ENCODE assay signal across 7 cellular contexts in genomic region chr17:8170186-8170585, GRCh38. TPM values are rescaled to one million over a fixed set of nuclear protein-coding genes. Genes with fewer than 3 reads are reported as not detected.
DNase-seq lines count a peak whose midpoint lies in the region; ATAC-seq, FAIRE-seq and TF ChIP-seq lines count a peak whose summit lies in the region.
"Not testable (repeated sequence)": the region's sequence is repeated elsewhere in the genome, so short reads cannot be mapped to it uniquely, and the experiment has no call there.

No MANE protein-coding gene starts in this region.

- not testable (repeated sequence) for ATAC-seq in K562; Right ventricle myocardium superior (ENCODE audit: poor library complexity)

- DNase-seq in NCI-H1694 (lab: John Stamatoyannopoulos, UW), result peak; percentile 69
- peak; percentile 30 for DNase-seq in NCI-H2227 (lab: John Stamatoyannopoulos, UW; ENCODE audit: unreplicated experiment)
- DNase-seq in NCI-H82 treated with DMSO at 0.1 percent for 48 hours (lab: John Stamatoyannopoulos, UW; ENCODE audit: unreplicated experiment), result peak; percentile 77
- DNase-seq in K562 (ENCODE audit: extremely low read depth in 1 of 4, low spot score in 3 of 4), result not testable (repeated sequence)
- peak; percentile 20 for DNase-seq in Right ventricle myocardium superior

- in situ Hi-C loops in K562 (cut with MboI), result not testable (repeated sequence)

- H3K4me1 ChIP-seq in BLaER1 (peaks cover 49% of the 10 kb centered on the region), K562 (replicated peaks in 1 of 2; ENCODE audit: control insufficient read depth in 2 of 2, insufficient read depth in 2 of 2, low read length in 2 of 2) (peaks cover 10 to 31% of the 10 kb centered on the region in 2 experiments; a peak in 4 of 5 replicates)
- not testable (repeated sequence) for H3K4me1 ChIP-seq in ES-I3 (ENCODE audit: insufficient read depth, low read length)

- not testable (repeated sequence) for H2AFZ ChIP-seq in K562 (ENCODE audit: low read depth, low read length)

- 82% methylated on average over 7 of the region's 19 CpGs for WGBS in K562 (ENCODE audit: insufficient coverage, low coverage, missing lambda C conversion rate)

- intact Hi-C loops in K562 (cut with micrococcal nuclease), result loop anchor here (5.0 kb wide), 2 partner anchors 33 to 48 kb away; partner anchors contain the start of gene HES7
- intact Hi-C loops in Right ventricle myocardium superior (cut with DNase I), result not testable (repeated sequence)

- not testable (repeated sequence) for H4K20me1 ChIP-seq in BLaER1; K562 (replicated peaks; ENCODE audit: control insufficient read depth, insufficient read depth, low read length)

- not testable (repeated sequence) for H3K27ac ChIP-seq in BLaER1; K562 (ENCODE audit: extremely low read depth, low read depth, low read length)

- not testable (repeated sequence) for H3K9ac ChIP-seq in BLaER1; K562 (ENCODE audit: insufficient read depth in 1 of 2, low read depth in 2 of 2, low read length in 2 of 2)
- H3K9ac ChIP-seq in ES-I3 (ENCODE audit: low read depth, low read length), result peak overlapping the region; percentile 19; the same call in 1 of the 2 replicates

- not testable (repeated sequence) for TF ChIP-seq POLR2A in K562 (conservative IDR thresholded peaks at IDR 0.05)

- H3K79me2 ChIP-seq in K562 (ENCODE audit: control insufficient read depth, insufficient read depth, low read length), result not testable (repeated sequence)

- H3K9me3 ChIP-seq in BLaER1; ES-I3 (ENCODE audit: control insufficient read depth, insufficient read depth, low read length); K562 (replicated peaks; ENCODE audit: control insufficient read depth, insufficient read depth, low read depth, low read length): not testable (repeated sequence)

- not testable (repeated sequence) for H3K27me3 ChIP-seq in BLaER1; K562 (ENCODE audit: control insufficient read depth in 2 of 2, insufficient read depth in 2 of 2, low read length in 2 of 2)

- TF ChIP-seq RAD21 in K562 (CRISPR knock-in tag; conservative IDR thresholded peaks at IDR 0.05 in 1 of 2, IDR thresholded peaks at IDR 0.05 in 1 of 2), result not testable (repeated sequence)

- H3K36me3 ChIP-seq in BLaER1; ES-I3 (ENCODE audit: insufficient read depth, low read length); K562 (ENCODE audit: control insufficient read depth, insufficient read depth, low read length): not testable (repeated sequence)

- not testable (repeated sequence) for TF ChIP-seq CTCF in K562 (IDR thresholded peaks at IDR 0.05 in 2 of 3, conservative IDR thresholded peaks at IDR 0.05 in 1 of 3; ENCODE audit: insufficient read depth in 2 of 3, low read depth in 1 of 3, low read length in 3 of 3)

- BruUV-seq in K562 (replicated peaks; lab: Mats Ljungman, UMichigan), result not testable (repeated sequence)

- not testable (repeated sequence) for FAIRE-seq in K562 (lab: Jason Lieb, UNC)

- POLR2A ChIA-PET in K562 (lab: Yijun Ruan, JAX), result interaction anchor here (4.7 kb wide), 1 partner anchor 12 kb away, joined by 105 read pairs; no protein-coding TSS in a partner anchor

- H3K9me1 ChIP-seq in K562 (ENCODE audit: control insufficient read depth, insufficient read depth, low read length), result not testable (repeated sequence)

- not testable (repeated sequence) for H3K4me3 ChIP-seq in BLaER1, K562

- H3K4me2 ChIP-seq in BLaER1, result peak overlapping the region; percentile 14; the same call in 1 of the 2 replicates
- H3K4me2 ChIP-seq in K562 (ENCODE audit: insufficient read depth, low read length), result not testable (repeated sequence)

- TF ChIP-seq EP300 in K562 (IDR thresholded peaks at IDR 0.05; ENCODE audit: low read length), result not testable (repeated sequence)

- CTCF ChIA-PET in K562 (lab: Yijun Ruan, JAX; ENCODE audit: low intra/inter-chr PET ratio), result not testable (repeated sequence)

RNA-seq across cellular contexts. Expression of gene TMEM107, which starts 6.0 kb away (rescaled TPM):
- total RNA-seq in K562 (2011; cell fraction: chromatin; rRNA removed; ENCODE audit: low replicate concordance), result 42.3 and 63.3 TPM in 2 replicates
- 76.2 and 101 TPM in 2 replicates for total RNA-seq in K562 (2011; cell fraction: nucleolus; rRNA removed)
- total RNA-seq in K562 (2011; cell fraction: nucleoplasm; rRNA removed), result 131 and 204 TPM in 2 replicates
- total RNA-seq in K562 (2014; rRNA removed), result 11.4 and 15.5 TPM in 2 replicates
- total RNA-seq in K562 (2014; rRNA removed; fragmentation: Illumina TruSeq; extraction: Trizol), result 24.0 and 28.1 TPM in 2 replicates
- total RNA-seq in K562 (2015; rRNA removed; fragmentation: Illumina TruSeq; extraction: Trizol), result 16.8 and 16.9 TPM in 2 replicates
- total RNA-seq in K562 (2021), result 16.3 and 16.8 TPM in 2 replicates
- polyA plus RNA-seq in K562 (2011; rRNA removed), result 23.1 and 26.2 TPM in 2 replicates
- 30.2 and 33.9 TPM in 2 replicates for polyA plus RNA-seq in K562 (2011; cell fraction: cytosol; rRNA removed)
- 38.7 and 40.6 TPM in 2 replicates for polyA plus RNA-seq in K562 (2011; cell fraction: nucleus; rRNA removed)
- 18.6 and 19.9 TPM in 2 replicates for polyA plus RNA-seq in K562 (2012)
- 7.1 and 9.7 TPM in 2 replicates for polyA plus RNA-seq in K562 (2014; fragmentation: Illumina TruSeq; extraction: Trizol)
- 10 to 100 TPM; 17.4 to 19.5 TPM for polyA plus RNA-seq in K562 (2014; fragmentation: Nextera tagmentation; extraction: Ambion mirVana)
- 12.5 and 16.7 TPM in 2 replicates for polyA plus RNA-seq in K562 (2014; rRNA removed)
- 56.1 and 92.4 TPM in 2 replicates for polyA minus RNA-seq in K562 (2011; rRNA and poly(A)+ RNA removed)
- polyA minus RNA-seq in K562 (2011; cell fraction: cytosol; rRNA and poly(A)+ RNA removed), result 26.4 and 31.2 TPM in 2 replicates
- polyA minus RNA-seq in K562 (2011; cell fraction: nucleus; rRNA and poly(A)+ RNA removed), result 63.1 and 97.3 TPM in 2 replicates
- total RNA-seq in Right ventricle myocardium superior, result 7.1 TPM

RNA-seq across cellular contexts. Expression of gene VAMP2, which starts 7.4 kb away (rescaled TPM):
- 54.5 and 58.1 TPM in 2 replicates for total RNA-seq in K562 (2011; cell fraction: chromatin; rRNA removed; ENCODE audit: low replicate concordance)
- total RNA-seq in K562 (2011; cell fraction: nucleolus; rRNA removed), result 32.9 and 33.8 TPM in 2 replicates
- total RNA-seq in K562 (2011; cell fraction: nucleoplasm; rRNA removed), result 75.0 and 137 TPM in 2 replicates
- total RNA-seq in K562 (2014; rRNA removed), result 5.9 and 6.0 TPM in 2 replicates
- total RNA-seq in K562 (2014; rRNA removed; fragmentation: Illumina TruSeq; extraction: Trizol), result 4.8 and 5.5 TPM in 2 replicates
- total RNA-seq in K562 (2015; rRNA removed; fragmentation: Illumina TruSeq; extraction: Trizol), result 4.4 and 4.9 TPM in 2 replicates
- total RNA-seq in K562 (2021), result 17.5 and 23.4 TPM in 2 replicates
- 13.4 and 22.8 TPM in 2 replicates for polyA plus RNA-seq in K562 (2011; rRNA removed)
- 13.3 and 24.8 TPM in 2 replicates for polyA plus RNA-seq in K562 (2011; cell fraction: cytosol; rRNA removed)
- 83.4 and 84.6 TPM in 2 replicates for polyA plus RNA-seq in K562 (2011; cell fraction: nucleus; rRNA removed)
- polyA plus RNA-seq in K562 (2012), result 24.0 and 57.3 TPM in 2 replicates
- 28.1 and 31.8 TPM in 2 replicates for polyA plus RNA-seq in K562 (2014; fragmentation: Illumina TruSeq; extraction: Trizol)
- polyA plus RNA-seq in K562 (2014; fragmentation: Nextera tagmentation; extraction: Ambion mirVana), result 1 to 10 TPM; 2.3 to 3.2 TPM
- 22.9 and 23.3 TPM in 2 replicates for polyA plus RNA-seq in K562 (2014; rRNA removed)
- 4.4 and 4.6 TPM in 2 replicates for polyA minus RNA-seq in K562 (2011; rRNA and poly(A)+ RNA removed)
- 4.1 and 5.7 TPM in 2 replicates for polyA minus RNA-seq in K562 (2011; cell fraction: cytosol; rRNA and poly(A)+ RNA removed)
- 10.6 and 12.4 TPM in 2 replicates for polyA minus RNA-seq in K562 (2011; cell fraction: nucleus; rRNA and poly(A)+ RNA removed)
- total RNA-seq in Right ventricle myocardium superior, result 54.8 TPM

RNA-seq across cellular contexts. Expression of gene PER1, which starts 18.0 kb away (rescaled TPM):
- 48.2 and 140 TPM in 2 replicates for total RNA-seq in K562 (2011; cell fraction: chromatin; rRNA removed; ENCODE audit: low replicate concordance)
- 69.2 and 70.9 TPM in 2 replicates for total RNA-seq in K562 (2011; cell fraction: nucleolus; rRNA removed)
- total RNA-seq in K562 (2011; cell fraction: nucleoplasm; rRNA removed), result 56.7 and 63.2 TPM in 2 replicates
- total RNA-seq in K562 (2014; rRNA removed), result 4.5 and 10.5 TPM in 2 replicates
- total RNA-seq in K562 (2014; rRNA removed; fragmentation: Illumina TruSeq; extraction: Trizol), result 1.3 and 2.1 TPM in 2 replicates
- 1.6 and 2.0 TPM in 2 replicates for total RNA-seq in K562 (2015; rRNA removed; fragmentation: Illumina TruSeq; extraction: Trizol)
- 24.4 and 26.0 TPM in 2 replicates for total RNA-seq in K562 (2021)
- 3.4 and 11.1 TPM in 2 replicates for polyA plus RNA-seq in K562 (2011; rRNA removed)
- polyA plus RNA-seq in K562 (2011; cell fraction: cytosol; rRNA removed), result 2.9 and 4.2 TPM in 2 replicates
- 21.8 and 47.2 TPM in 2 replicates for polyA plus RNA-seq in K562 (2011; cell fraction: nucleus; rRNA removed)
- polyA plus RNA-seq in K562 (2012), result 8.0 and 12.4 TPM in 2 replicates
- 6.7 and 11.2 TPM in 2 replicates for polyA plus RNA-seq in K562 (2014; fragmentation: Illumina TruSeq; extraction: Trizol)
- under 1 TPM; 0.13 to 0.25 TPM for polyA plus RNA-seq in K562 (2014; fragmentation: Nextera tagmentation; extraction: Ambion mirVana)
- polyA plus RNA-seq in K562 (2014; rRNA removed), result 11.0 TPM in 2 replicates
- 3.6 and 5.6 TPM in 2 replicates for polyA minus RNA-seq in K562 (2011; rRNA and poly(A)+ RNA removed)
- 14.1 and 21.2 TPM in 2 replicates for polyA minus RNA-seq in K562 (2011; cell fraction: cytosol; rRNA and poly(A)+ RNA removed)
- 17.4 and 17.8 TPM in 2 replicates for polyA minus RNA-seq in K562 (2011; cell fraction: nucleus; rRNA and poly(A)+ RNA removed)
- total RNA-seq in Right ventricle myocardium superior, result 124 TPM

RNA-seq across cellular contexts. Expression of gene BORCS6, which starts 19.8 kb away (rescaled TPM):
- total RNA-seq in K562 (2011; cell fraction: chromatin; rRNA removed; ENCODE audit: low replicate concordance), result 0.51 and 1.8 TPM in 2 replicates
- 3.7 and 4.1 TPM in 2 replicates for total RNA-seq in K562 (2011; cell fraction: nucleolus; rRNA removed)
- total RNA-seq in K562 (2011; cell fraction: nucleoplasm; rRNA removed), result 1.8 TPM in 2 replicates
- total RNA-seq in K562 (2014; rRNA removed) (7.4 and 8.6 TPM in 2 replicates), K562 (2014; rRNA removed; fragmentation: Illumina TruSeq; extraction: Trizol) (0.61 and 1.1 TPM in 2 replicates), K562 (2015; rRNA removed; fragmentation: Illumina TruSeq; extraction: Trizol) (2.6 and 2.7 TPM in 2 replicates), K562 (2021) (5.4 and 6.5 TPM in 2 replicates), Right ventricle myocardium superior (8.5 TPM)
- polyA plus RNA-seq in K562 (2011; rRNA removed) (2.3 and 2.9 TPM in 2 replicates), K562 (2014; fragmentation: Illumina TruSeq; extraction: Trizol) (1.7 and 2.5 TPM in 2 replicates), K562 (2014; fragmentation: Nextera tagmentation; extraction: Ambion mirVana) (under 1 TPM; 0.01 to 0.08 TPM), K562 (2014; rRNA removed) (3.5 and 4.1 TPM in 2 replicates)
- 3.9 and 6.5 TPM in 2 replicates for polyA plus RNA-seq in K562 (2011; cell fraction: cytosol; rRNA removed)
- 2.4 and 2.6 TPM in 2 replicates for polyA plus RNA-seq in K562 (2011; cell fraction: nucleus; rRNA removed)
- polyA plus RNA-seq in K562 (2012), result 3.6 and 5.0 TPM in 2 replicates
- 1.8 and 1.9 TPM in 2 replicates for polyA minus RNA-seq in K562 (2011; rRNA and poly(A)+ RNA removed)
- 2.9 and 4.3 TPM in 2 replicates for polyA minus RNA-seq in K562 (2011; cell fraction: cytosol; rRNA and poly(A)+ RNA removed)
- polyA minus RNA-seq in K562 (2011; cell fraction: nucleus; rRNA and poly(A)+ RNA removed), result 1.5 and 3.1 TPM in 2 replicates

RNA-seq across cellular contexts. Expression of gene AURKB, which starts 40.2 kb away (rescaled TPM):
- total RNA-seq in K562 (2011; cell fraction: chromatin; rRNA removed; ENCODE audit: low replicate concordance), result 109 and 239 TPM in 2 replicates
- 161 and 197 TPM in 2 replicates for total RNA-seq in K562 (2011; cell fraction: nucleolus; rRNA removed)
- total RNA-seq in K562 (2011; cell fraction: nucleoplasm; rRNA removed), result 144 and 149 TPM in 2 replicates
- total RNA-seq in K562 (2014; rRNA removed), result 78.1 and 96.2 TPM in 2 replicates
- 46.7 and 60.3 TPM in 2 replicates for total RNA-seq in K562 (2014; rRNA removed; fragmentation: Illumina TruSeq; extraction: Trizol)
- 67.7 and 74.8 TPM in 2 replicates for total RNA-seq in K562 (2015; rRNA removed; fragmentation: Illumina TruSeq; extraction: Trizol)
- total RNA-seq in K562 (2021), result 99.8 and 104 TPM in 2 replicates
- 27.2 and 57.3 TPM in 2 replicates for polyA plus RNA-seq in K562 (2011; rRNA removed)
- 47.9 and 49.1 TPM in 2 replicates for polyA plus RNA-seq in K562 (2011; cell fraction: cytosol; rRNA removed)
- polyA plus RNA-seq in K562 (2011; cell fraction: nucleus; rRNA removed), result 213 and 224 TPM in 2 replicates
- 77.0 and 128 TPM in 2 replicates for polyA plus RNA-seq in K562 (2012)
- 114 and 128 TPM in 2 replicates for polyA plus RNA-seq in K562 (2014; fragmentation: Illumina TruSeq; extraction: Trizol)
- 100 to 1,000 TPM in 1 of 2 experiments, 10 to 100 TPM in 1; 63.4 to 101 TPM for polyA plus RNA-seq in K562 (2014; fragmentation: Nextera tagmentation; extraction: Ambion mirVana)
- 51.3 and 62.7 TPM in 2 replicates for polyA plus RNA-seq in K562 (2014; rRNA removed)
- 25.6 and 34.2 TPM in 2 replicates for polyA minus RNA-seq in K562 (2011; rRNA and poly(A)+ RNA removed)
- 24.7 and 37.6 TPM in 2 replicates for polyA minus RNA-seq in K562 (2011; cell fraction: cytosol; rRNA and poly(A)+ RNA removed)
- polyA minus RNA-seq in K562 (2011; cell fraction: nucleus; rRNA and poly(A)+ RNA removed), result 59.9 and 83.2 TPM in 2 replicates
- 0.56 TPM for total RNA-seq in Right ventricle myocardium superior
